In the genomic region with DNA sequence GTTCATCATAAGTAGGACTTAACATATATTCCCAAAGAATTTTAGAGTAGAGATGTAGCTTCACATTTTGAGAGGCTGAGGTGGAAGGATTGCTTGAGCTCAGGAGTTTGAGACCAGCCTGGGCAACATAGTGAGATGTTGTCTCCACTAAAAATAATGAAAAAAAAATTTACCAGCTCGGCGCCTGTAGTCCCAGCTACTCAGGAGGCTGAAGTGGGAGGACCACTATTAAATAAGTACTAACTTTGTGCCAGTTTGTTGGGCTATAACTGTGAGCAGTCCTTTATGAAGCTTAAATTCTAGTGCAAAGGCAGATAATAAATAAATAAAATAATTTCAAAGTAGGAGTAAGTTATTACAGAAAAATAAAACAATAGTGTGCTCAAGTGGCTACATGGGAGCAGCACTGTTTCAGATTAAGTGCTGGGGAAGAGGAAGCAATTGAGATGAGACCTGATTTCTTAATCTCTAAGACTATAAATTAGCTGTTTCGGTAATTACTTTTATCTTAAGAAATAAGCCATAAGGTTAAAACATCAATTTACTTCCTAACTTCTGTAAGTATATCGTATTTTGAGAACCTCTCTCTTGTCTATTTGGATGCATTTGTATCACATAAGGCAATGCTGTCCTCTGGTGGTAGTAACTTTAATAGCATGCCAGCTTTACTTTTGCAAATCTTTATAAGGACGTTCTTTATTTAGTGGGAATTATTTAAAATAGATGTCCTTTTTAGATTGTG, we compare ENCODE assay signal across 8 cellular contexts.
DNase-seq lines count a peak whose midpoint lies in the region; ATAC-seq and TF ChIP-seq lines count a peak whose summit lies in the region.

No MANE protein-coding gene starts in this region.

- peak; percentile 22 for DNase-seq in NOMO-1 treated with DMSO at 0.1 percent for 48 hours (lab: John Stamatoyannopoulos, UW; ENCODE audit: unreplicated experiment)
- DNase-seq in NOMO-1 treated with dmso at 0.1 percent for 144 hours (lab: John Stamatoyannopoulos, UW; ENCODE audit: unreplicated experiment): no peak
- DNase-seq in HuH-7 (ENCODE audit: low spot score): peak; percentile 13
- DNase-seq in RWPE2 (ENCODE audit: low spot score): no peak
- DNase-seq in dermis blood vessel endothelial cell: peak; percentile 84
- no peak for DNase-seq in lower lobe of right lung
- DNase-seq in vagina (ENCODE audit: extremely low spot score in 2 of 2): no peak

- H3K9me3 ChIP-seq in RWPE2 (ENCODE audit: severe bottlenecking) (no peaks in the 10 kb centered on the region), lower lobe of right lung (no peaks in the 10 kb centered on the region), vagina (no peaks in the 10 kb centered on the region)

- TF ChIP-seq CTCF in RWPE2 (IDR thresholded peaks at IDR 0.05; ENCODE audit: poor library complexity, severe bottlenecking): peak; percentile 100
- TF ChIP-seq CTCF in lower lobe of right lung (IDR thresholded peaks at IDR 0.05): peak; percentile 94
- TF ChIP-seq CTCF in vagina (IDR thresholded peaks at IDR 0.05): peak; percentile 79 to 95 (median 87)

- no peak for TF ChIP-seq POLR2A in vagina (IDR thresholded peaks at IDR 0.05)

- H3K36me3 ChIP-seq in RWPE2 (ENCODE audit: low read depth): peaks cover 39% of the 10 kb centered on the region
- peaks cover 25% of the 10 kb centered on the region for H3K36me3 ChIP-seq in lower lobe of right lung
- peaks cover 0 to 11% of the 10 kb centered on the region in 2 donors for H3K36me3 ChIP-seq in vagina

- H3K27ac ChIP-seq in RWPE2 (ENCODE audit: poor library complexity, severe bottlenecking) (no peak overlapping the region), lower lobe of right lung (no peak overlapping the region), vagina (no peak overlapping the region)

- ATAC-seq in GM21367 (IDR thresholded peaks at IDR 0.05; ENCODE audit: unreplicated experiment) (peak; percentile 76), RWPE2 (ENCODE audit: low read depth) (peak; percentile 58), lower lobe of right lung (peak; percentile 64 to 72)

- H3K4me3 ChIP-seq in RWPE2 (ENCODE audit: severe bottlenecking) (no peak overlapping the region), lower lobe of right lung (no peak overlapping the region), vagina (no peak overlapping the region)

- intact Hi-C loops in lower lobe of right lung (cut with DNase I): no loop called here
- intact Hi-C loops in vagina (cut with DNase I): no loop called here

- H3K4me1 ChIP-seq in RWPE2 (ENCODE audit: insufficient read depth, poor library complexity, severe bottlenecking) (no peaks in the 10 kb centered on the region), lower lobe of right lung (peaks cover 4% of the 10 kb centered on the region), vagina (no peaks in the 10 kb centered on the region)

- no peaks in the 10 kb centered on the region for H3K27me3 ChIP-seq in RWPE2 (ENCODE audit: insufficient read depth, poor library complexity, severe bottlenecking)
- H3K27me3 ChIP-seq in lower lobe of right lung (ENCODE audit: low read depth): no peaks in the 10 kb centered on the region
- H3K27me3 ChIP-seq in vagina: no peaks in the 10 kb centered on the region

Comparison
In these comparisons a context has a peak if more than half of its experiments do, and no peak if none do; other contexts are left out.
1. DNase-seq: peak in NOMO-1 treated with DMSO at 0.1 percent for 48 hours (single experiment), HuH-7 (single experiment) and dermis blood vessel endothelial cell (single experiment); none in NOMO-1 treated with dmso at 0.1 percent for 144 hours (single experiment), RWPE2 (single experiment), lower lobe of right lung (single experiment) and vagina (0 of 2).
2. Peak in every context shown above with its lines, with median percentiles within 50 percentile points of each other: ATAC-seq and CTCF ChIP-seq.